Comparison of ENCODE assay signal across 9 cellular contexts in genomic region chr1:54973205-54973921, GRCh38. TPM values are rescaled to one million over a fixed set of nuclear protein-coding genes. Genes with fewer than 3 reads are reported as not detected.
DNase-seq lines count a peak whose midpoint lies in the region; ATAC-seq and TF ChIP-seq lines count a peak whose summit lies in the region.
"Had no signal": no experiment of that assay in that cellular context is flagged by ENCODE, and none has a peak within 500 bp of the region (broad histone marks: within the 10 kb centered on the region; RNA-seq: fewer than 3 reads in every experiment).

No MANE protein-coding gene starts in this region.

- H3K9me3 ChIP-seq in body of pancreas, result no peaks in the 10 kb centered on the region
- no peaks in the 10 kb centered on the region for H3K9me3 ChIP-seq in upper lobe of right lung
- no peaks in the 10 kb centered on the region for H3K9me3 ChIP-seq in CD4-positive, alpha-beta T cell (ENCODE audit: control insufficient read depth, low read length)

- no peak overlapping the region for H3K4me3 ChIP-seq in body of pancreas
- no peak overlapping the region for H3K4me3 ChIP-seq in upper lobe of right lung

- H3K4me3 Mint-ChIP-seq in CD4-positive, alpha-beta T cell, result no peak overlapping the region
- no peak overlapping the region for H3K4me3 Mint-ChIP-seq in stimulated activated naive B cell treated with anti-CD40 and anti-IgM and Interleukin-4, amounts not matched to agents 10 μg/mL and 1 μg/mL and 100 μg/mL, for 72 hours
- H3K4me3 Mint-ChIP-seq: CD4-positive, CD25-positive, alpha-beta regulatory T cell had no signal

- no peak for TF ChIP-seq POLR2A in body of pancreas (IDR thresholded peaks at IDR 0.05)

- no peaks in the 10 kb centered on the region for H3K9me3 Mint-ChIP-seq in CD4-positive, alpha-beta T cell
- peaks cover 0 to 2% of the 10 kb centered on the region in 2 donors for H3K9me3 Mint-ChIP-seq in stimulated activated naive B cell treated with anti-CD40 and anti-IgM and Interleukin-4, amounts not matched to agents 10 μg/mL and 1 μg/mL and 100 μg/mL, for 72 hours

- TF ChIP-seq CTCF in body of pancreas (IDR thresholded peaks at IDR 0.05) (peak in 4 of 7 experiments; percentile 22 to 41 (median 25)), upper lobe of right lung (IDR thresholded peaks at IDR 0.05) (peak; percentile 19)
- TF ChIP-seq CTCF in CD4-positive, alpha-beta T cell (IDR thresholded peaks at IDR 0.05), result no peak

- H3K27ac ChIP-seq in body of pancreas (no peak overlapping the region), upper lobe of right lung (peak overlapping the region; percentile 51)
- no peak overlapping the region for H3K27ac ChIP-seq in CD4-positive, alpha-beta T cell (ENCODE audit: low read depth, low read length)

- CTCF ChIA-PET in CD4-positive, alpha-beta T cell (lab: Charles Lee), result no interaction called here

- H3K4me1 Mint-ChIP-seq in CD4-positive, alpha-beta T cell (ENCODE audit: low read depth), result no peaks in the 10 kb centered on the region
- peaks cover 10 to 13% of the 10 kb centered on the region in 2 donors for H3K4me1 Mint-ChIP-seq in stimulated activated naive B cell treated with anti-CD40 and anti-IgM and Interleukin-4, amounts not matched to agents 10 μg/mL and 1 μg/mL and 100 μg/mL, for 72 hours
- H3K4me1 Mint-ChIP-seq: CD4-positive, CD25-positive, alpha-beta regulatory T cell had no signal

- H3K4me1 ChIP-seq in body of pancreas, result no peaks in the 10 kb centered on the region
- no peaks in the 10 kb centered on the region for H3K4me1 ChIP-seq in upper lobe of right lung

- no peak overlapping the region for H3K27ac Mint-ChIP-seq in CD4-positive, alpha-beta T cell
- no peak overlapping the region for H3K27ac Mint-ChIP-seq in stimulated activated naive B cell treated with anti-CD40 and anti-IgM and Interleukin-4, amounts not matched to agents 10 μg/mL and 1 μg/mL and 100 μg/mL, for 72 hours
- H3K27ac Mint-ChIP-seq: CD4-positive, CD25-positive, alpha-beta regulatory T cell had no signal

- peak; percentile 36 to 68 for DNase-seq in NCI-H524 (lab: John Stamatoyannopoulos, UW)
- DNase-seq in NCI-H524 treated with DMSO at 0.1 percent for 48 hours (lab: John Stamatoyannopoulos, UW), result no peak
- peak in 3 of 4 donors; percentile 41 to 51 (median 45) for DNase-seq in body of pancreas
- DNase-seq in islet precursor cell, result peak; percentile 82
- no peak for DNase-seq in upper lobe of right lung
- no peak for DNase-seq in CD4-positive, alpha-beta T cell
- no peak for DNase-seq in stimulated activated naive B cell treated with anti-CD40 and anti-IgM and Interleukin-4, amounts not matched to agents 10 μg/mL and 1 μg/mL and 100 μg/mL, for 72 hours
- DNase-seq: CD4-positive, CD25-positive, alpha-beta regulatory T cell had no signal

- peaks cover 61% of the 10 kb centered on the region for H3K27me3 Mint-ChIP-seq in CD4-positive, alpha-beta T cell
- peaks cover 41 to 42% of the 10 kb centered on the region in 2 donors for H3K27me3 Mint-ChIP-seq in stimulated activated naive B cell treated with anti-CD40 and anti-IgM and Interleukin-4, amounts not matched to agents 10 μg/mL and 1 μg/mL and 100 μg/mL, for 72 hours

- peak; percentile 52 for ATAC-seq in body of pancreas
- peak; percentile 72 for ATAC-seq in upper lobe of right lung
- ATAC-seq in CD4-positive, alpha-beta T cell (ENCODE audit: poor library complexity), result no peak
- ATAC-seq in stimulated activated naive B cell treated with anti-CD40 and anti-IgM and Interleukin-4, amounts not matched to agents 10 μg/mL and 1 μg/mL and 100 μg/mL, for 72 hours (replicated peaks), result no peak
- no peak for ATAC-seq in GM18868 (IDR thresholded peaks at IDR 0.05; ENCODE audit: unreplicated experiment)

- WGBS in body of pancreas, 2 donors, result 31 to 43% methylated on average over 5 of the region's 5 CpGs

- intact Hi-C loops in body of pancreas (cut with DNase I), result no loop called here
- intact Hi-C loops in upper lobe of right lung (cut with DNase I), result no loop called here
- intact Hi-C loops in CD4-positive, alpha-beta T cell (cut with DNase I, micrococcal nuclease), result no loop called here

- H3K27me3 ChIP-seq in body of pancreas (no peaks in the 10 kb centered on the region), upper lobe of right lung (no peaks in the 10 kb centered on the region)
- peaks cover 19% of the 10 kb centered on the region for H3K27me3 ChIP-seq in CD4-positive, alpha-beta T cell (ENCODE audit: control insufficient read depth, insufficient read depth, low read length)

- POLR2A ChIA-PET in CD4-positive, alpha-beta T cell (lab: Charles Lee), result no interaction called here

- no peaks in the 10 kb centered on the region for H3K36me3 ChIP-seq in body of pancreas (replicated peaks in 1 of 2; ENCODE audit: insufficient read depth in 1 of 2, low read depth in 2 of 2)
- no peaks in the 10 kb centered on the region for H3K36me3 ChIP-seq in upper lobe of right lung

- no peaks in the 10 kb centered on the region for H3K36me3 Mint-ChIP-seq in CD4-positive, alpha-beta T cell (ENCODE audit: low read depth)
- H3K36me3 Mint-ChIP-seq in stimulated activated naive B cell treated with anti-CD40 and anti-IgM and Interleukin-4, amounts not matched to agents 10 μg/mL and 1 μg/mL and 100 μg/mL, for 72 hours, result peaks cover 0 to 4% of the 10 kb centered on the region in 2 donors
- H3K36me3 Mint-ChIP-seq: CD4-positive, CD25-positive, alpha-beta regulatory T cell had no signal

RNA-seq across cellular contexts. Expression of gene TMEM61, which starts 7.1 kb away (rescaled TPM):
- 1 to 10 TPM; 2.0 to 3.6 TPM for total RNA-seq in body of pancreas
- total RNA-seq in upper lobe of right lung, result 2.3 TPM
- not detected for total RNA-seq in CD4-positive, alpha-beta T cell
- total RNA-seq: CD4-positive, CD25-positive, alpha-beta regulatory T cell had no signal

RNA-seq across cellular contexts. Expression of gene BSND, which starts 25.4 kb away (rescaled TPM):
- total RNA-seq in body of pancreas, result not detected
- total RNA-seq in upper lobe of right lung, result not detected
- not detected for total RNA-seq in CD4-positive, alpha-beta T cell
- total RNA-seq: CD4-positive, CD25-positive, alpha-beta regulatory T cell had no signal

Comparison
In these comparisons a context has a peak if more than half of its experiments do, and no peak if none do; other contexts are left out.
1. DNase-seq: peak in NCI-H524 (2 of 2), body of pancreas (3 of 4) and islet precursor cell (single experiment); none in NCI-H524 treated with DMSO at 0.1 percent for 48 hours (single experiment), upper lobe of right lung (single experiment), CD4-positive, alpha-beta T cell (0 of 10) and stimulated activated naive B cell treated with anti-CD40 and anti-IgM and Interleukin-4, amounts not matched to agents 10 μg/mL and 1 μg/mL and 100 μg/mL, for 72 hours (single experiment).
2. ATAC-seq: peak in body of pancreas (single experiment) and upper lobe of right lung (single experiment); none in CD4-positive, alpha-beta T cell (single experiment), stimulated activated naive B cell treated with anti-CD40 and anti-IgM and Interleukin-4, amounts not matched to agents 10 μg/mL and 1 μg/mL and 100 μg/mL, for 72 hours (0 of 2) and GM18868 (single experiment).